29 cellular contexts compared by ENCODE assay signal in genomic region chr1:247467008-247467572, GRCh38. TPM values are rescaled to one million over a fixed set of nuclear protein-coding genes. Genes with fewer than 3 reads are reported as not detected.
"Had no signal": no experiment of that assay in that cellular context is flagged by ENCODE, and none has a peak within 500 bp of the region (broad histone marks: within the 10 kb centered on the region; RNA-seq: fewer than 3 reads in every experiment).

No MANE protein-coding gene starts in this region.

- H3K36me3 Mint-ChIP-seq: naive B cell had no signal

- H3K9me3 ChIP-seq: colonic mucosa, neutrophil, suprapubic skin, thyroid gland, upper lobe of left lung, uterus had no signal

- H3K36me3 ChIP-seq: colonic mucosa, heart left ventricle, neutrophil, spleen, suprapubic skin, thyroid gland, upper lobe of left lung, uterus had no signal

- ATAC-seq: heart left ventricle; sciatic nerve; stimulated activated naive B cell treated with anti-CD40 and anti-IgM and Interleukin-4, amounts not matched to agents 10 μg/mL and 1 μg/mL and 100 μg/mL, for 72 hours had no signal

- H3K4me3 ChIP-seq: colonic mucosa, heart left ventricle, spleen, suprapubic skin, thyroid gland, upper lobe of left lung, uterus had no signal

- H3K27me3 Mint-ChIP-seq: stimulated activated naive B cell treated with anti-CD40 and anti-IgM and Interleukin-4, amounts not matched to agents 10 μg/mL and 1 μg/mL and 100 μg/mL, for 72 hours had no signal

- H3K27me3 ChIP-seq: colonic mucosa, heart left ventricle, neutrophil, spleen, suprapubic skin, thyroid gland, upper lobe of left lung, uterus had no signal

- H3K4me3 Mint-ChIP-seq: naive B cell; stimulated activated naive B cell treated with anti-CD40 and anti-IgM and Interleukin-4, amounts not matched to agents 10 μg/mL and 1 μg/mL and 100 μg/mL, for 72 hours had no signal

- DNase-seq: colonic mucosa; dermis blood vessel endothelial cell; erythroblast; heart left ventricle; hypothalamus; kidney glomerular epithelial cell; mesendoderm; naive B cell; posterior cingulate gyrus; spleen; stimulated activated CD4-positive, alpha-beta T cell treated with anti-CD3 and anti-CD28 coated beads, Interleukin-15, amount 100 ng/mL, for 24 hours; stimulated activated CD4-positive, alpha-beta T cell treated with anti-CD3 and anti-CD28 coated beads, Interleukin-1b, Interleukin-23, amount 100 ng/mL, for 48 hours; stimulated activated CD4-positive, alpha-beta T cell treated with anti-CD3 and anti-CD28 coated beads, Interleukin-4, amount 100 ng/mL, for 24 hours; stimulated activated naive B cell treated with anti-CD40 and anti-IgM and Interleukin-4, amounts not matched to agents 10 μg/mL and 1 μg/mL and 100 μg/mL, for 72 hours; thyroid gland; upper lobe of left lung; uterus had no signal

- H3K4me1 ChIP-seq: colonic mucosa, heart left ventricle, spleen, suprapubic skin, thyroid gland, upper lobe of left lung, uterus had no signal

- H3K27ac ChIP-seq: colonic mucosa, heart left ventricle, neutrophil, spleen, suprapubic skin, thyroid gland, upper lobe of left lung, uterus had no signal

- H3K27ac Mint-ChIP-seq: stimulated activated naive B cell treated with anti-CD40 and anti-IgM and Interleukin-4, amounts not matched to agents 10 μg/mL and 1 μg/mL and 100 μg/mL, for 72 hours had no signal

RNA-seq across cellular contexts. Expression of gene OR2B11, which starts 9.2 kb away (rescaled TPM):
- total RNA-seq: colonic mucosa, endothelial cell of umbilical vein, frontal cortex, glomerular endothelial cell, heart left ventricle, liver, lung microvascular endothelial cell, osteocyte, pulmonary artery endothelial cell, sciatic nerve, skeletal muscle tissue, spleen, suprapubic skin, thyroid gland, upper lobe of left lung, uterus had no signal
- polyA plus RNA-seq: endothelial cell of umbilical vein, heart left ventricle, liver, neural cell, spleen had no signal

RNA-seq across cellular contexts. Expression of gene NLRP3, which starts 51.1 kb away (rescaled TPM):
- total RNA-seq: dermis blood vessel endothelial cell, pulmonary artery endothelial cell had no signal
